In genomic region chr3:15427981-15428380, GRCh38 we compare ENCODE assay signal across 8 cellular contexts. TPM values are rescaled to one million over a fixed set of nuclear protein-coding genes. Genes with fewer than 3 reads are reported as not detected.
A peak's percentile ranks its signal among the peaks of the same experiment; 100 is the strongest.
DNase-seq lines count a peak whose midpoint lies in the region; ATAC-seq and TF ChIP-seq lines count a peak whose summit lies in the region.

No MANE protein-coding gene starts in this region.

- TF ChIP-seq POLR2A in GM18505 (IDR thresholded peaks at IDR 0.05; ENCODE audit: borderline replicate concordance, extremely low read depth, insufficient read depth, insufficient read length) = no peak

- H3K27me3 ChIP-seq in Caco-2 (replicated peaks; ENCODE audit: control insufficient read depth, insufficient read depth, low read length) (no peaks in the 10 kb centered on the region), SJCRH30 (no peaks in the 10 kb centered on the region), esophagus (ENCODE audit: control insufficient read depth in 1 of 2, insufficient read depth in 2 of 2, low read length in 2 of 2) (no peaks in the 10 kb centered on the region), neuron (ENCODE audit: insufficient read depth, low read length) (no peaks in the 10 kb centered on the region)

- H3K9me3 Mint-ChIP-seq in Caco-2 (ENCODE audit: unreplicated experiment) = no peaks in the 10 kb centered on the region

- peak overlapping the region; percentile 94 for H3K4me3 Mint-ChIP-seq in Caco-2 (ENCODE audit: unreplicated experiment)

- no peaks in the 10 kb centered on the region for H3K27me3 Mint-ChIP-seq in Caco-2 (ENCODE audit: insufficient read depth, unreplicated experiment)

- H3K4me1 ChIP-seq in Caco-2 (no peaks in the 10 kb centered on the region), SJCRH30 (peaks cover 4% of the 10 kb centered on the region; the same call in 1 of the 2 replicates), esophagus (ENCODE audit: control insufficient read depth in 2 of 2, insufficient read depth in 2 of 2, low read length in 1 of 2) (no peaks in the 10 kb centered on the region), neuron (ENCODE audit: insufficient read depth, low read length) (peaks cover 15% of the 10 kb centered on the region)

- TF ChIP-seq CTCF in Caco-2 (IDR thresholded peaks at IDR 0.05; ENCODE audit: insufficient read depth in 1 of 2, low read depth in 1 of 2, low read length in 1 of 2, severe bottlenecking in 1 of 2, unreplicated experiment in 1 of 2) (no peak), omental fat pad (IDR thresholded peaks at IDR 0.05) (no peak)

- CTCF ChIA-PET in Caco-2 (lab: Charles Lee) = no interaction called here

- H3K27ac ChIP-seq in SJCRH30 = peak overlapping the region; percentile 80
- peak overlapping the region; percentile 79 to 80 for H3K27ac ChIP-seq in esophagus (ENCODE audit: low read depth in 2 of 2, low read length in 1 of 2)

- POLR2A ChIA-PET in Caco-2 (lab: Charles Lee) = no interaction called here

- DNase-seq in Caco-2 (peak in 1 of 2 experiments; percentile 9), SJCRH30 (peak in 1 of 2 experiments; percentile 9), NCI-H345 (lab: John Stamatoyannopoulos, UW) (no peak), omental fat pad (ENCODE audit: low spot score) (no peak)
- DNase-seq in activated effector memory CD4-positive, alpha-beta T cell treated with anti-CD3 and anti-CD28 coated beads, Interleukin-2, amount 50 U/mL, for 16 hours = no peak

- H3K36me3 ChIP-seq in Caco-2 (ENCODE audit: control insufficient read depth, insufficient read depth, low read length) (no peaks in the 10 kb centered on the region), SJCRH30 (peaks cover 20% of the 10 kb centered on the region), esophagus (ENCODE audit: control insufficient read depth in 2 of 2, insufficient read depth in 2 of 2, low read length in 1 of 2) (peaks cover 0 to 3% of the 10 kb centered on the region in 2 donors), neuron (ENCODE audit: insufficient read depth, low read length) (peaks cover 43% of the 10 kb centered on the region)

- H3K27ac Mint-ChIP-seq in Caco-2 (ENCODE audit: unreplicated experiment) = peak overlapping the region; percentile 92

- no peak overlapping the region for H2AFZ ChIP-seq in neuron (ENCODE audit: low read depth, low read length)

- H3K36me3 Mint-ChIP-seq in Caco-2 (ENCODE audit: insufficient read depth, unreplicated experiment) = peaks cover 19% of the 10 kb centered on the region

- H3K9me3 ChIP-seq in Caco-2 (no peaks in the 10 kb centered on the region), SJCRH30 (replicated peaks) (no peaks in the 10 kb centered on the region), esophagus (ENCODE audit: control insufficient read depth in 2 of 2, insufficient read depth in 1 of 2, low read depth in 1 of 2, low read length in 1 of 2) (no peaks in the 10 kb centered on the region), neuron (ENCODE audit: low read length) (no peaks in the 10 kb centered on the region)

- no peaks in the 10 kb centered on the region for H3K4me1 Mint-ChIP-seq in Caco-2 (ENCODE audit: low read depth, unreplicated experiment)

- intact Hi-C loops in Caco-2 (cut with micrococcal nuclease; ENCODE audit: unreplicated experiment) = loop anchor here (1.0 kb wide), 1 partner anchor 8 kb away; no protein-coding TSS in a partner anchor

- 0 to 2% methylated on average over 11 of the region's 11 CpGs for WGBS in esophagus, 2 donors

- ATAC-seq in omental fat pad (ENCODE audit: low FRiP score) = no peak
- ATAC-seq in GM18505 (IDR thresholded peaks at IDR 0.05; ENCODE audit: unreplicated experiment) = no peak

- BruUV-seq in Caco-2 (replicated peaks; lab: Mats Ljungman, UMichigan) = no TSS peak

- H3K4me3 ChIP-seq in Caco-2 (ENCODE audit: low read depth, low read length) (peak overlapping the region; percentile 93), SJCRH30 (peak overlapping the region; percentile 96), esophagus (ENCODE audit: low read depth in 1 of 2, low read length in 2 of 2) (peak overlapping the region; percentile 76 to 98), neuron (ENCODE audit: low read length) (peak overlapping the region; percentile 94)

RNA-seq across cellular contexts. Expression of gene EAF1, which starts 0.6 kb away (rescaled TPM):
- 33.0 and 33.5 TPM in 2 replicates for total RNA-seq in Caco-2 (2022)
- 13.4 and 13.6 TPM in 2 replicates for total RNA-seq in SJCRH30 (2014; rRNA removed; shearing (Covaris generic))
- 1 to 10 TPM; 3.2 to 6.3 TPM for polyA plus RNA-seq in esophagus
- total RNA-seq in omental fat pad = 10 to 100 TPM; 17.5 to 53.0 (median 22.0) TPM

RNA-seq across cellular contexts. Expression of gene METTL6, which starts 0.6 kb away (rescaled TPM):
- 18.5 and 18.9 TPM in 2 replicates for total RNA-seq in Caco-2 (2022)
- 23.8 TPM in 2 replicates for total RNA-seq in SJCRH30 (2014; rRNA removed; shearing (Covaris generic))
- 1 to 10 TPM; 5.6 to 8.9 TPM for polyA plus RNA-seq in esophagus
- 10 to 100 TPM; 11.4 to 16.9 (median 12.9) TPM for total RNA-seq in omental fat pad
